ENCODE assay signal across 15 cellular contexts in the genomic region with DNA sequence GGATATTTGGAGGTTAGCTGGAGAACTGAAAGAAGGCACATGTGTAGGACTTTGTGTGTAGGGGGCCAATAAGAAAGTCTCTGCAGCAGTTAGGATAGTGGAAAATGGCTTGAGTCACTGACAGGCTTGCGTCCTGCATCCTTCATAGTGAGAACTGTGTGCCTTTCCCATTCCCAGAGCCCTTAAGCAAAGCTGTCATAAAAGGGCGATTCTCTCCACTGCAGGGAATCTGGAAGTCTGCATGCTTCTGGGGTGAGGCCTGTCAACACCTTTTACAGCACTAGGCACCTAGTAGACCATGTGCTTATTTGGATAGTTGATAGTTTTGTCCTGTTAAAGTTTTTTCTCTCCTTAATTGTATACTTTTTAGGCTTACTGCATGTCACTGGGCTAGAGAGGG. TPM values are rescaled to one million over a fixed set of nuclear protein-coding genes. Genes with fewer than 3 reads are reported as not detected.
DNase-seq lines count a peak whose midpoint lies in the region; ATAC-seq, FAIRE-seq and TF ChIP-seq lines count a peak whose summit lies in the region.
"Had no signal": no experiment of that assay in that cellular context is flagged by ENCODE, and none has a peak within 500 bp of the region (broad histone marks: within the 10 kb centered on the region; RNA-seq: fewer than 3 reads in every experiment).

No MANE protein-coding gene starts in this region.

- H3K36me3 ChIP-seq in astrocyte (ENCODE audit: insufficient read depth, low read length) (peaks cover 2% of the 10 kb centered on the region), heart right ventricle (no peaks in the 10 kb centered on the region)

- no peak overlapping the region for H2BK12ac ChIP-seq in H9 (ENCODE audit: insufficient read length, low read depth, low read length)

- no peak overlapping the region for H3K4me3 Mint-ChIP-seq in H9
- H3K4me3 Mint-ChIP-seq in astrocyte (ENCODE audit: unreplicated experiment): peak overlapping the region; percentile 0
- H3K4me3 Mint-ChIP-seq in osteocyte (ENCODE audit: unreplicated experiment): no peak overlapping the region

- no peaks in the 10 kb centered on the region; a peak in 1 of 7 replicates for H3K36me3 Mint-ChIP-seq in H9 (ENCODE audit: insufficient read depth in 1 of 3, low read depth in 3 of 3)
- peaks cover 1% of the 10 kb centered on the region for H3K36me3 Mint-ChIP-seq in astrocyte (ENCODE audit: low read depth, unreplicated experiment)
- H3K36me3 Mint-ChIP-seq in osteocyte (ENCODE audit: unreplicated experiment): no peaks in the 10 kb centered on the region

- DNase-seq in H9 (no peak), astrocyte (ENCODE audit: low read depth) (no peak), heart right ventricle (no peak), osteocyte (ENCODE audit: extremely low spot score, unreplicated experiment) (no peak), GM10248 (ENCODE audit: extremely low spot score) (no peak), head of caudate nucleus (no peak)
- DNase-seq in activated CD4-positive, alpha-beta T cell treated with anti-CD3 and anti-CD28 coated beads for 1 hour: no peak
- DNase-seq: activated CD8-positive, alpha-beta memory T cell treated with anti-CD3 and anti-CD28 coated beads for 24 hours; activated naive CD4-positive, alpha-beta T cell; erythroblast; NCI-H2171 treated with DMSO at 0.1 percent for 48 hours; retina; stimulated activated naive CD4-positive, alpha-beta T cell treated with Interleukin-2 at 50 U/mL for 16 hours had no signal

- H3K27ac ChIP-seq in H9 (ENCODE audit: insufficient read length, low read depth, low read length): no peak overlapping the region
- H3K27ac ChIP-seq in astrocyte (ENCODE audit: low read depth, low read length): no peak overlapping the region
- peak overlapping the region in 4 of 10 donors; percentile 5 to 22 (median 10) for H3K27ac ChIP-seq in heart right ventricle
- H3K27ac ChIP-seq: BLaER1 treated with 17β-estradiol and CSF1 and Interleukin-3, amounts not matched to agents 10 nM and 100 nM had no signal

- H2BK120ac ChIP-seq in H9 (ENCODE audit: low read depth, low read length, poor library complexity, severe bottlenecking): no peak overlapping the region

- H4K5ac ChIP-seq in H9 (ENCODE audit: insufficient read length, low read depth, low read length): no peak overlapping the region

- ATAC-seq in heart right ventricle (peak in 7 of 8 donors; percentile 38 to 81 (median 69)), HG02798 (IDR thresholded peaks at IDR 0.05; ENCODE audit: poor library complexity, unreplicated experiment) (no peak)

- H3K9me3 Mint-ChIP-seq in H9 (no peaks in the 10 kb centered on the region), astrocyte (ENCODE audit: unreplicated experiment) (no peaks in the 10 kb centered on the region), osteocyte (ENCODE audit: unreplicated experiment) (no peaks in the 10 kb centered on the region)

- H2BK5ac ChIP-seq in H9 (ENCODE audit: insufficient read length, low read length): no peak overlapping the region

- H3K79me2 ChIP-seq in H9 (ENCODE audit: insufficient read depth, low read length): peaks cover 50% of the 10 kb centered on the region; the same call in 1 of the 2 replicates
- H3K79me2 ChIP-seq in astrocyte (ENCODE audit: insufficient read depth, low read length): peaks cover 89% of the 10 kb centered on the region

- WGBS in H9 (ENCODE audit: extremely low coverage, insufficient read length, low lambda C conversion rate): no CpG with 5 or more reads among the region's 2 CpGs
- 39 to 47% methylated on average over 2 of the region's 2 CpGs for WGBS in heart right ventricle, 2 donors

- H3K27ac Mint-ChIP-seq in H9 (peak overlapping the region in 2 of 3 experiments; percentile 2 to 59; a peak in 5 of 7 replicates), astrocyte (ENCODE audit: unreplicated experiment) (peak overlapping the region; percentile 29), osteocyte (ENCODE audit: unreplicated experiment) (peak overlapping the region; percentile 46)

- peaks cover 68 to 72% of the 10 kb centered on the region in 2 experiments for H3K4me1 Mint-ChIP-seq in H9
- peaks cover 63% of the 10 kb centered on the region for H3K4me1 Mint-ChIP-seq in astrocyte (ENCODE audit: low read depth, unreplicated experiment)
- peaks cover 80% of the 10 kb centered on the region for H3K4me1 Mint-ChIP-seq in osteocyte (ENCODE audit: unreplicated experiment)

- no peak for TF ChIP-seq CTCF in H9 (conservative IDR thresholded peaks at IDR 0.05)
- no peak for TF ChIP-seq CTCF in astrocyte (IDR thresholded peaks at IDR 0.05; ENCODE audit: insufficient read depth, low read depth, low read length)
- TF ChIP-seq CTCF in heart right ventricle (IDR thresholded peaks at IDR 0.05): no peak
- no peak for TF ChIP-seq CTCF in osteocyte (IDR thresholded peaks at IDR 0.05)
- TF ChIP-seq CTCF in GM10248 (IDR thresholded peaks at IDR 0.05; ENCODE audit: control extremely low read depth, extremely low read depth, low read depth, missing control alignments): no peak

- H3K27me3 Mint-ChIP-seq in H9 (ENCODE audit: low read depth) (no peaks in the 10 kb centered on the region), astrocyte (ENCODE audit: low read depth, unreplicated experiment) (no peaks in the 10 kb centered on the region), osteocyte (ENCODE audit: unreplicated experiment) (no peaks in the 10 kb centered on the region)

- no peak overlapping the region for H4K91ac ChIP-seq in H9 (ENCODE audit: insufficient read length, low read depth, low read length)

- CTCF ChIA-PET in GM10248 (lab: Yijun Ruan, JAX): interaction anchor here (1.4 to 2.6 kb wide), 4 partner anchors 24 to 282 kb away, joined by 3 to 19 read pairs (median 3); no protein-coding TSS in a partner anchor

- peaks cover 10% of the 10 kb centered on the region for H3K79me1 ChIP-seq in H9 (ENCODE audit: insufficient read depth, low read depth, low read length, poor library complexity, severe bottlenecking)

- H3K27me3 ChIP-seq in H9 (ENCODE audit: insufficient read depth, low read length) (no peaks in the 10 kb centered on the region), astrocyte (ENCODE audit: insufficient read depth, low read length) (no peaks in the 10 kb centered on the region), heart right ventricle (no peaks in the 10 kb centered on the region)
- H3K27me3 ChIP-seq: BLaER1 treated with 17β-estradiol and CSF1 and Interleukin-3, amounts not matched to agents 10 nM and 100 nM had no signal

- no peak overlapping the region for H3K56ac ChIP-seq in H9 (ENCODE audit: insufficient read length, low read depth, low read length)

- H2BK20ac ChIP-seq in H9 (ENCODE audit: low read depth, low read length, poor library complexity, severe bottlenecking): no peak overlapping the region

- H3K9ac ChIP-seq in H9 (ENCODE audit: extremely low read depth, insufficient read length, low read length) (no peak overlapping the region), astrocyte (ENCODE audit: low read length) (no peak overlapping the region)
- H3K9ac ChIP-seq: BLaER1 treated with 17β-estradiol and CSF1 and Interleukin-3, amounts not matched to agents 10 nM and 100 nM had no signal

- no peak overlapping the region for H3K23ac ChIP-seq in H9 (ENCODE audit: insufficient read length, low read depth, low read length)

- H2BK15ac ChIP-seq in H9 (ENCODE audit: low read depth, low read length): no peak overlapping the region

- H3K4me1 ChIP-seq in H9 (ENCODE audit: insufficient read depth, low read length): peaks cover 17% of the 10 kb centered on the region; the same call in 1 of the 2 replicates
- peaks cover 12% of the 10 kb centered on the region for H3K4me1 ChIP-seq in astrocyte (ENCODE audit: insufficient read depth, low read length)
- H3K4me1 ChIP-seq in heart right ventricle: peaks cover 11 to 67% (median 47%) of the 10 kb centered on the region in 9 donors

- intact Hi-C loops in heart right ventricle (cut with DNase I): no loop called here
- intact Hi-C loops in head of caudate nucleus (cut with DNase I): no loop called here

- H3K4me2 ChIP-seq in H9 (ENCODE audit: insufficient read depth, insufficient read length, low read length) (no peak overlapping the region), astrocyte (ENCODE audit: low read length) (no peak overlapping the region)

- H3K18ac ChIP-seq in H9 (ENCODE audit: insufficient read length, low read depth, low read length): no peak overlapping the region

- H4K20me1 ChIP-seq in H9 (ENCODE audit: control insufficient read depth, insufficient read depth, insufficient read length) (no peaks in the 10 kb centered on the region), astrocyte (ENCODE audit: insufficient read depth, low read length) (peaks cover 80% of the 10 kb centered on the region)

- H3T11ph ChIP-seq in H9 (ENCODE audit: low read length): no peak overlapping the region

- H3K9me3 ChIP-seq in H9 (ENCODE audit: control insufficient read depth, low read depth, low read length) (no peaks in the 10 kb centered on the region), astrocyte (ENCODE audit: insufficient read depth, low read depth, low read length) (no peaks in the 10 kb centered on the region), heart right ventricle (no peaks in the 10 kb centered on the region)
- H3K9me3 ChIP-seq: BLaER1 treated with 17β-estradiol and CSF1 and Interleukin-3, amounts not matched to agents 10 nM and 100 nM had no signal

- H3K4ac ChIP-seq in H9 (ENCODE audit: low read depth, low read length): no peak overlapping the region

- H2AK5ac ChIP-seq in H9 (ENCODE audit: insufficient read length, low read length): no peak overlapping the region

- FAIRE-seq in astrocyte (lab: Jason Lieb, UNC): no peak

- POLR2A ChIA-PET in GM10248 (lab: Yijun Ruan, JAX): no interaction called here

- H3K14ac ChIP-seq in H9 (ENCODE audit: insufficient read depth, low read length): no peak overlapping the region

- H4K8ac ChIP-seq in H9 (replicated peaks; ENCODE audit: insufficient read length, low read depth, low read length): no peak overlapping the region

- no peaks in the 10 kb centered on the region for H3K23me2 ChIP-seq in H9 (ENCODE audit: insufficient read length, low read depth, low read length, poor library complexity, severe bottlenecking)

- H2AFZ ChIP-seq in H9 (ENCODE audit: low read length): no peak overlapping the region
- H2AFZ ChIP-seq in astrocyte (ENCODE audit: low read depth, low read length): no peak overlapping the region

- H3K4me3 ChIP-seq in astrocyte (ENCODE audit: insufficient read depth, low read depth, low read length) (no peak overlapping the region), heart right ventricle (no peak overlapping the region)
- H3K4me3 ChIP-seq: BLaER1 treated with 17β-estradiol and CSF1 and Interleukin-3, amounts not matched to agents 10 nM and 100 nM had no signal

RNA-seq across cellular contexts. Expression of gene MACF1, which starts 39.4 kb away (rescaled TPM):
- total RNA-seq in H9 (2021) (172 and 190 TPM in 2 replicates), astrocyte (592 and 694 TPM in 2 replicates), heart right ventricle (100 to 1,000 TPM; 157 to 379 (median 325) TPM), osteocyte (431 and 452 TPM in 2 replicates)
- polyA plus RNA-seq in heart right ventricle: 100 to 1,000 TPM in 1 of 2 donors, 10 to 100 TPM in 1; 85.3 to 136 TPM
